In genomic region chr16:9578459-9578858, GRCh38 we compare ENCODE assay signal across 26 cellular contexts.
"Had no signal": no experiment of that assay in that cellular context is flagged by ENCODE, and none has a peak within 500 bp of the region (broad histone marks: within the 10 kb centered on the region; RNA-seq: fewer than 3 reads in every experiment).

No MANE protein-coding gene starts in this region.

- H3K4me1 ChIP-seq: gastrocnemius medialis, left lung, neural progenitor cell, prostate gland, right atrium auricular region, testis, tibial artery had no signal

- H3K36me3 ChIP-seq: gastrocnemius medialis, left lung, neural progenitor cell, prostate gland, right atrium auricular region, tibial artery had no signal

- FAIRE-seq: colon, kidney had no signal

- H3K9me3 ChIP-seq: gastrocnemius medialis, left lung, prostate gland, right atrium auricular region, testis, tibial artery had no signal

- H3K27ac ChIP-seq: dorsolateral prefrontal cortex, epithelial cell of prostate, gastrocnemius medialis, left lung, neural progenitor cell, prostate gland, right atrium auricular region, testis, tibial artery had no signal

- H3K4me2 ChIP-seq: neural progenitor cell, smooth muscle cell had no signal

- H3K9ac ChIP-seq: neural progenitor cell had no signal

- H3K4me3 ChIP-seq: dorsolateral prefrontal cortex, gastrocnemius medialis, left lung, neural progenitor cell, prostate gland, right atrium auricular region, smooth muscle cell, testis, tibial artery had no signal

- H3K27me3 ChIP-seq: dorsolateral prefrontal cortex, gastrocnemius medialis, left lung, neural progenitor cell, right atrium auricular region, testis, tibial artery had no signal

- DNase-seq: dorsolateral prefrontal cortex; effector CD4-positive, alpha-beta T cell; foreskin fibroblast; gastrocnemius medialis; kidney; left cardiac atrium; left lung; mesendoderm; midbrain; naive thymus-derived CD4-positive, alpha-beta T cell; stimulated activated CD4-positive, alpha-beta T cell treated with anti-CD3 and anti-CD28 coated beads, Interleukin-12 subunit alpha, Interleukin-12 subunit beta, amount 100 ng/mL, for 4 hours; stimulated activated CD4-positive, alpha-beta T cell treated with anti-CD3 and anti-CD28 coated beads, Interleukin-1b, Interleukin-23, amount 100 ng/mL, for 48 hours; stimulated activated CD4-positive, alpha-beta T cell treated with anti-CD3 and anti-CD28 coated beads, Interleukin-4, amount 100 ng/mL, for 4 hours; stimulated activated naive CD8-positive, alpha-beta T cell treated with anti-CD3 and anti-CD28 coated beads, Interleukin-15, Interleukin-2, amounts not matched to agents 100 U/mL and 50 U/mL, for 24 hours; substantia nigra; testis; tibial artery had no signal

- H2AFZ ChIP-seq: neural progenitor cell had no signal

- ATAC-seq: esophagus mucosa; gastrocnemius medialis; left lung; naive thymus-derived CD4-positive, alpha-beta T cell; sciatic nerve; stimulated activated memory B cell treated with anti-CD40 and anti-IgM and Interleukin-4, amounts not matched to agents 10 μg/mL and 1 μg/mL and 100 μg/mL, for 72 hours; stimulated activated naive CD8-positive, alpha-beta T cell treated with anti-CD3 and anti-CD28 coated beads, Interleukin-15, Interleukin-2, amounts not matched to agents 100 U/mL and 50 U/mL, for 24 hours had no signal
